Comparison of ENCODE assay signal across 1 cellular context in genomic region chr2:58056201-58056916, GRCh38.
TF ChIP-seq lines count a peak whose summit lies in the region.

No MANE protein-coding gene starts in this region.

TF ChIP-seq in H1, 55 proteins besides CTCF, POLR2A, EP300 and RAD21:
- TF ChIP-seq KDM1A (IDR thresholded peaks at IDR 0.05; ENCODE audit: borderline replicate concordance, low read length) = no peak
- TF ChIP-seq KDM5A (IDR thresholded peaks at IDR 0.05; ENCODE audit: low read length) = no peak
- TF ChIP-seq RFX5 (IDR thresholded peaks at IDR 0.05; ENCODE audit: borderline replicate concordance, low read depth, low read length) = no peak
